In the genomic region with DNA sequence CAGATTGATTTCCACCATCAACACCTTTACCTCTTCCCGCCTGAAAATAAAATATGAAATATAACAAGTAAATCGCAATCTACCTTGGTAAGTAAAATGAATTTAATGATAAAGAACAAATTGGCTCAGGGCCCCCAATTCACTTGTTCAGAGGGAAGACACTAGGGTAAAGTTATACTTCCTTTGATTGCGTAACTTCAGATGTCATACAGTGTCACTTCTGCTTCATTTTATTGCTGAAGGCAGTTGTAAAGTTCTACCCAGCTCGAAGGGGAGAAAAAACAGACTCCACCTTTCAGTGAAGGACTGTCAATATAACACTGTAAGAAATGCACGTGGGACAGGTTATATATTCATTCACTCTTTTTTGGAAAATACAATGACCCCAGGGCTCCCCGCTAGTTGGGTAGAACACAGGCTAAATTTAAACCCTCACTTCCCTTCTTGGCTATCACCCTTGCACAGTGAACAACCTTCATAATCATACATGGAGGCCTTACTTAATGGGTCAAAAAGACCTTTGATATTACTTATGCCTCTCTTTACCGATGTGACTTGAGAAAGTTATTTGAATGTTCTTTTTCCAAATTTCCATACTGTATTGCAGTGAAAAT, we compare ENCODE assay signal across 13 cellular contexts.
"Had no signal": no experiment of that assay in that cellular context is flagged by ENCODE, and none has a peak within 500 bp of the region (broad histone marks: within the 10 kb centered on the region; RNA-seq: fewer than 3 reads in every experiment).

No MANE protein-coding gene starts in this region.

- H3K27me3 ChIP-seq: breast epithelium, upper lobe of left lung had no signal

- H3K27ac ChIP-seq: breast epithelium, dorsolateral prefrontal cortex, upper lobe of left lung had no signal

- H3K36me3 ChIP-seq: breast epithelium, upper lobe of left lung had no signal

- DNase-seq: activated CD4-positive, alpha-beta T cell treated with anti-CD3 and anti-CD28 coated beads, Interleukin-2, amount 50 U/mL, for 4 hours; activated gamma-delta T cell; activated naive CD8-positive, alpha-beta T cell treated with anti-CD3 and anti-CD28 coated beads for 36 hours; activated T-cell treated with anti-CD3 and anti-CD28 coated beads, Interleukin-2, amount 50 U/mL, for 4 hours; aorta; dorsolateral prefrontal cortex; hippocampal formation; kidney glomerular epithelial cell; stimulated activated CD4-positive, alpha-beta T cell treated with anti-CD3 and anti-CD28 coated beads, Interleukin-15, amount 100 ng/mL, for 24 hours; stimulated activated CD4-positive, alpha-beta T cell treated with anti-CD3 and anti-CD28 coated beads, Interleukin-4, amount 100 ng/mL, for 24 hours; upper lobe of left lung had no signal

- H3K9me3 ChIP-seq: breast epithelium, upper lobe of left lung had no signal

- H3K4me3 ChIP-seq: breast epithelium, dorsolateral prefrontal cortex, upper lobe of left lung had no signal

- ATAC-seq: activated CD4-positive, CD25-positive, alpha-beta regulatory T cell treated with anti-CD3 and anti-CD28 coated beads, Interleukin-2, amount 50 U/mL, for 24 hours; activated T-cell treated with anti-CD3 and anti-CD28 coated beads, Interleukin-2, amount 50 U/mL, for 4 hours had no signal

- H3K4me1 ChIP-seq: breast epithelium, upper lobe of left lung had no signal
